In genomic region chr15:92523176-92523575, GRCh38 we compare ENCODE assay signal across 1 cellular context.
TF ChIP-seq lines count a peak whose summit lies in the region.

No MANE protein-coding gene starts in this region.

TF ChIP-seq in H1, 55 proteins besides CTCF, POLR2A, EP300 and RAD21 (continued from another document):
- TF ChIP-seq CHD7 (IDR thresholded peaks at IDR 0.05; ENCODE audit: insufficient replicate concordance, low read length) (no peak), RNF2 (IDR thresholded peaks at IDR 0.05; ENCODE audit: borderline replicate concordance, low read depth, low read length, missing control alignments, poor library complexity, severe bottlenecking) (no peak), GABPA (IDR thresholded peaks at IDR 0.05; ENCODE audit: borderline replicate concordance, insufficient read depth, low read length) (no peak), SAP30 (IDR thresholded peaks at IDR 0.05; ENCODE audit: insufficient read depth, insufficient replicate concordance, low read length) (no peak), TCF12 (IDR thresholded peaks at IDR 0.05; ENCODE audit: low read depth, low read length) (no peak), SP1 (IDR thresholded peaks at IDR 0.05; ENCODE audit: low read depth, low read length) (no peak), BACH1 (IDR thresholded peaks at IDR 0.05; ENCODE audit: low read length) (no peak), TAF7 (optimal IDR thresholded peaks at IDR 0.05; ENCODE audit: borderline replicate concordance, low read depth, low read length) (no peak), SUZ12 (IDR thresholded peaks at IDR 0.05; ENCODE audit: low read length) (no peak), FOSL1 (IDR thresholded peaks at IDR 0.05; ENCODE audit: insufficient read depth, low read depth, low read length) (no peak), BRCA1 (IDR thresholded peaks at IDR 0.05; ENCODE audit: low read depth, low read length) (no peak), PHF8 (conservative IDR thresholded peaks at IDR 0.05; ENCODE audit: low read depth, low read length) (no peak), JUN (IDR thresholded peaks at IDR 0.05; ENCODE audit: low read depth, low read length) (no peak), KDM4A (IDR thresholded peaks at IDR 0.05; ENCODE audit: low read depth, low read length, severe bottlenecking) (no peak), TEAD4 (IDR thresholded peaks at IDR 0.05; ENCODE audit: low read depth, low read length) (no peak), CREB1 (IDR thresholded peaks at IDR 0.05) (no peak), MAFK (IDR thresholded peaks at IDR 0.05; ENCODE audit: low read depth, low read length) (no peak), TAF1 (IDR thresholded peaks at IDR 0.05; ENCODE audit: low read depth, low read length) (no peak)
